ENCODE assay signal across 24 cellular contexts in the genomic region with DNA sequence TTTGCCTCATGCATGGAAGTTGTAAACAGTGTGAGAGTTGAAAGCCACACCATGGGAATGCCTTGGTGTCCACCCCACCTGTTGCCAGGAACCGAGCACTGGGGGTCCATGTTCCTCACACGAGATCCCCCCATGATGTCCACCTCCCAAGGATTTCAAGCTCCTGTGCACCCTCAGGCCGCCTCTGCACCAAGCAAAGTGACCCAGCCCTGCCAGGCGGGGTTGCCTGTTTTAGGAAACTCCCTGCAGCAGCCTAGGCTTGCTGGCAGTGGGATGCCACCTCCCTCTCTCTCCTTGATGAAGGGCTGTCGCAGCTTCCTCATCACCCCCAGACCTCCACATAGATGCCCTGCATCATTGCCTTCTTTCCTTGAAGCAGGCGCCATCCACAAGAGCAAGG.
"Had no signal": no experiment of that assay in that cellular context is flagged by ENCODE, and none has a peak within 500 bp of the region (broad histone marks: within the 10 kb centered on the region; RNA-seq: fewer than 3 reads in every experiment).

No MANE protein-coding gene starts in this region.

- DNase-seq: heart left ventricle; hypothalamus; immature natural killer cell; kidney; left lung; lower lobe of right lung; naive thymus-derived CD8-positive, alpha-beta T cell; occipital lobe; right cardiac atrium; sigmoid colon; spleen; stimulated activated CD4-positive, alpha-beta T cell treated with anti-CD3 and anti-CD28 coated beads, Interleukin-4, amount 100 ng/mL, for 24 hours; stimulated activated naive CD4-positive, alpha-beta T cell; tibial artery; uterus had no signal

- ATAC-seq: left lung; lower lobe of right lung; naive thymus-derived CD8-positive, alpha-beta T cell; stimulated activated effector memory CD8-positive, alpha-beta T cell treated with anti-CD3 and anti-CD28 coated beads, Interleukin-12 subunit alpha, Interleukin-12 subunit beta, amount 100 ng/mL, for 72 hours had no signal

- H3K9ac ChIP-seq: neural progenitor cell, parathyroid adenoma had no signal

- H3K4me2 ChIP-seq: neural progenitor cell had no signal

- H3K27me3 ChIP-seq: heart left ventricle, left lung, neural progenitor cell, neutrophil, sigmoid colon, spleen, suprapubic skin, tibial artery, uterus had no signal

- H3K4me3 Mint-ChIP-seq: immature natural killer cell; naive thymus-derived CD8-positive, alpha-beta T cell; nephron; neural progenitor cell; stimulated activated effector memory CD8-positive, alpha-beta T cell treated with anti-CD3 and anti-CD28 coated beads, Interleukin-12 subunit alpha, Interleukin-12 subunit beta, amount 100 ng/mL, for 72 hours; stimulated activated naive CD8-positive, alpha-beta T cell treated with anti-CD3 and anti-CD28 coated beads, Interleukin-15, Interleukin-2, amounts not matched to agents 100 ng/mL and 50 ng/mL, for 24 hours had no signal

- H3K4me3 ChIP-seq: heart left ventricle, left lung, lower lobe of right lung, neural progenitor cell, sigmoid colon, spleen, suprapubic skin, thoracic aorta, tibial artery, uterus had no signal

- H3K36me3 ChIP-seq: left lung, lower lobe of right lung, neural progenitor cell, sigmoid colon, suprapubic skin, uterus had no signal

- H3K27me3 Mint-ChIP-seq: naive thymus-derived CD8-positive, alpha-beta T cell; progenitor cell of endocrine pancreas; stimulated activated naive CD8-positive, alpha-beta T cell treated with anti-CD3 and anti-CD28 coated beads, Interleukin-15, Interleukin-2, amounts not matched to agents 100 ng/mL and 50 ng/mL, for 24 hours had no signal

- H3K27ac ChIP-seq: heart left ventricle, left lung, lower lobe of right lung, neural progenitor cell, neutrophil, parathyroid adenoma, sigmoid colon, spleen, suprapubic skin, thoracic aorta, tibial artery, uterus had no signal

- H3K9me3 ChIP-seq: heart left ventricle, left lung, lower lobe of right lung, neutrophil, sigmoid colon, spleen, suprapubic skin, thoracic aorta, tibial artery, uterus had no signal

- H3K9me3 Mint-ChIP-seq: immature natural killer cell; neural progenitor cell; stimulated activated effector memory CD8-positive, alpha-beta T cell treated with anti-CD3 and anti-CD28 coated beads, Interleukin-12 subunit alpha, Interleukin-12 subunit beta, amount 100 ng/mL, for 72 hours; stimulated activated naive CD8-positive, alpha-beta T cell treated with anti-CD3 and anti-CD28 coated beads, Interleukin-15, Interleukin-2, amounts not matched to agents 100 ng/mL and 50 ng/mL, for 24 hours had no signal

- H3K4me1 ChIP-seq: left lung, lower lobe of right lung, neural progenitor cell, parathyroid adenoma, sigmoid colon, tibial artery, uterus had no signal

- H3K4me1 Mint-ChIP-seq: neural progenitor cell had no signal

- H3K27ac Mint-ChIP-seq: progenitor cell of endocrine pancreas; stimulated activated effector memory CD8-positive, alpha-beta T cell treated with anti-CD3 and anti-CD28 coated beads, Interleukin-12 subunit alpha, Interleukin-12 subunit beta, amount 100 ng/mL, for 72 hours; stimulated activated naive CD8-positive, alpha-beta T cell treated with anti-CD3 and anti-CD28 coated beads, Interleukin-15, Interleukin-2, amounts not matched to agents 100 ng/mL and 50 ng/mL, for 24 hours had no signal

- H2AFZ ChIP-seq: neural progenitor cell, parathyroid adenoma had no signal
